8 cellular contexts compared by ENCODE assay signal in the genomic region with DNA sequence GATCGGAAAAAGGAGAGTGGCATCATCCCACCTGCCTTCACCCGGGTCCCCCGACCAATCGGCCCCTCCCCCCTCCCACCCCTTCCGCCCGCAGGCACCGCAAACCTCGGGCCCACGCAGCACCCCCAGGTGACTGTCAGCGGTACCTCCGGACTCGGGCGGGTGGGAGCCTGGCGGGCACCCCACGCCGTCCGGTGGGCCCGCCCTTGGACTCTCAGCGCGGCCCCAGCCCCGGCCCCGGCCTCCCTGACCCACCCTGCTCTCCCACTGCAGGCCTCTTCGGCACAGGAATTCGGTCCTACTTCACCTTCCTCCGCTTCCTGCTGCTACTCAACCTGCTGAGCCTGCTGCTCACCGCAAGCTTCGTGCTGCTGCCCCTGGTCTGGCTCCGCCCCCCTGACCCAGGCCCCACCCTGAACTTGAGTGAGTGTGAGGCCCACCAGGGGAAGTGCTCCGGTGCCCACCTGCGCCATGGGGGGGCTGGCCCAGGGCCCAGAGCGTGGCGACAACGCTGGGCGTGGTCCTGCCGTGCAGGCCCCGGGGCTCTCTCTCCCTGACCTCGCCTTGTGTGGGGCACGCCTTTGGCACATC. TPM values are rescaled to one million over a fixed set of nuclear protein-coding genes. Genes with fewer than 3 reads are reported as not detected.
DNase-seq lines count a peak whose midpoint lies in the region; ATAC-seq lines count a peak whose summit lies in the region.

No MANE protein-coding gene starts in this region.

- ATAC-seq in left colon (peak; percentile 17), HG03097 (IDR thresholded peaks at IDR 0.05; ENCODE audit: low FRiP score, unreplicated experiment) (no peak), HG02870 (IDR thresholded peaks at IDR 0.05; ENCODE audit: unreplicated experiment) (no peak)

- DNase-seq in DMS53 (lab: John Stamatoyannopoulos, UW) (peak; percentile 76), KBM-7 (peak; percentile 67), activated gamma-delta T cell (lab: John Stamatoyannopoulos, UW) (peak; percentile 54), left colon (peak; percentile 76 to 77), substantia nigra (lab: John Stamatoyannopoulos, UW) (peak in 1 of 49 donors; percentile 52), midbrain (lab: John Stamatoyannopoulos, UW) (no peak)

- in situ Hi-C loops in KBM-7 (cut with MboI; ENCODE audit: low pct_unique_long_range_greater_than_20kb, low sequenced_read_pairs), result no loop called here

- intact Hi-C loops in left colon (cut with DNase I, micrococcal nuclease), result no loop called here

- H3K27ac ChIP-seq in substantia nigra (ENCODE audit: low read depth, low read length, poor library complexity, severe bottlenecking), result peak overlapping the region; percentile 59

RNA-seq across cellular contexts. Expression of a gene that starts 1.6 kb away (rescaled TPM):
- total RNA-seq in left colon, result 1 to 10 TPM; 3.4 to 8.8 TPM

RNA-seq across cellular contexts. Expression of a gene that starts 3.6 kb away (rescaled TPM):
- total RNA-seq in left colon, result 100 to 1,000 TPM in 1 of 2 donors, 10 to 100 TPM in 1; 83.5 to 119 TPM

RNA-seq across cellular contexts. Expression of a gene that starts 14.0 kb away (rescaled TPM):
- not detected for total RNA-seq in left colon

RNA-seq across cellular contexts. Expression of a gene that starts 36.2 kb away (rescaled TPM):
- total RNA-seq in left colon, result 100 to 1,000 TPM; 173 to 188 TPM

RNA-seq across cellular contexts. Expression of a gene that starts 54.7 kb away (rescaled TPM):
- total RNA-seq in left colon, result 10 to 100 TPM; 14.8 to 24.9 TPM
